Comparison of ENCODE assay signal across 27 cellular contexts in genomic region chr9:138060881-138061280, GRCh38.
"Had no signal": no experiment of that assay in that cellular context is flagged by ENCODE, and none has a peak within 500 bp of the region (broad histone marks: within the 10 kb centered on the region; RNA-seq: fewer than 3 reads in every experiment).

No MANE protein-coding gene starts in this region.

- DNase-seq: activated CD4-positive, alpha-beta T cell treated with anti-CD3 and anti-CD28 coated beads for 48 hours; activated CD4-positive, alpha-beta T cell treated with anti-CD3 and anti-CD28 coated beads, Interleukin-2, amount 50 U/mL, for 4 hours; activated CD8-positive, alpha-beta memory T cell treated with anti-CD3 and anti-CD28 coated beads, Interleukin-2, amount 10 ng/mL, durations not matched to agents 7 days and 5 days; activated naive CD4-positive, alpha-beta T cell treated with anti-CD3 and anti-CD28 coated beads, Interleukin-2, amount 50 U/mL, for 16 hours; activated naive CD8-positive, alpha-beta T cell treated with anti-CD3 and anti-CD28 coated beads, Interleukin-2, amount 10 ng/mL, durations not matched to agents 7 days and 5 days; activated T-cell treated with anti-CD3 and anti-CD28 coated beads, Interleukin-2, amount 50 U/mL, for 48 hours; cerebellar nuclear complex; NCI-H1092 treated with DMSO at 0.1 percent for 48 hours; NCI-H1417 treated with DMSO at 0.1 percent for 48 hours; NCI-H1694; NCI-H2029 treated with DMSO at 0.1 percent for 48 hours; NCI-H345; NCI-H510A treated with DMSO at 0.1 percent for 48 hours; NCI-H69; NK-92 treated with Interleukin-12 subunit alpha and Interleukin-12 subunit beta, amount 100 ng/mL, for 24 hours; OCI-M1; Right ventricle myocardium superior; RPMI8226; SJCRH30; SK-N-SH; T-helper 1 cell had no signal

- H3K4me3 Mint-ChIP-seq: activated CD8-positive, alpha-beta memory T cell treated with anti-CD3 and anti-CD28 coated beads, Interleukin-2, amount 10 ng/mL, durations not matched to agents 7 days and 5 days; activated naive CD8-positive, alpha-beta T cell treated with anti-CD3 and anti-CD28 coated beads, Interleukin-2, amount 10 ng/mL, durations not matched to agents 7 days and 5 days; activated T-helper 17 cell treated with anti-CD3 and anti-CD28 coated beads, Interleukin-2, amount 50 U/mL, for 72 hours had no signal

- H3K27ac ChIP-seq: body of pancreas, KMS-11, SJCRH30 had no signal

- H3K36me3 Mint-ChIP-seq: activated CD8-positive, alpha-beta memory T cell treated with anti-CD3 and anti-CD28 coated beads, Interleukin-2, amount 10 ng/mL, durations not matched to agents 7 days and 5 days; activated naive CD8-positive, alpha-beta T cell treated with anti-CD3 and anti-CD28 coated beads, Interleukin-2, amount 10 ng/mL, durations not matched to agents 7 days and 5 days had no signal

- H3K27me3 ChIP-seq: body of pancreas, SJCRH30 had no signal

- H3K27ac Mint-ChIP-seq: activated CD8-positive, alpha-beta memory T cell treated with anti-CD3 and anti-CD28 coated beads, Interleukin-2, amount 10 ng/mL, durations not matched to agents 7 days and 5 days; activated naive CD8-positive, alpha-beta T cell treated with anti-CD3 and anti-CD28 coated beads, Interleukin-2, amount 10 ng/mL, durations not matched to agents 7 days and 5 days; activated T-helper 17 cell treated with anti-CD3 and anti-CD28 coated beads, Interleukin-2, amount 50 U/mL, for 72 hours had no signal

- H3K4me1 Mint-ChIP-seq: activated CD8-positive, alpha-beta memory T cell treated with anti-CD3 and anti-CD28 coated beads, Interleukin-2, amount 10 ng/mL, durations not matched to agents 7 days and 5 days; activated naive CD8-positive, alpha-beta T cell treated with anti-CD3 and anti-CD28 coated beads, Interleukin-2, amount 10 ng/mL, durations not matched to agents 7 days and 5 days; activated T-helper 17 cell treated with anti-CD3 and anti-CD28 coated beads, Interleukin-2, amount 50 U/mL, for 72 hours had no signal

- H3K27me3 Mint-ChIP-seq: activated naive CD8-positive, alpha-beta T cell treated with anti-CD3 and anti-CD28 coated beads, Interleukin-2, amount 10 ng/mL, durations not matched to agents 7 days and 5 days had no signal

- H3K9me3 ChIP-seq: body of pancreas, SK-N-SH had no signal

- H3K9ac ChIP-seq: KMS-11, SK-N-SH had no signal

- H3K4me3 ChIP-seq: body of pancreas, SJCRH30 had no signal

- H3K9me3 Mint-ChIP-seq: activated naive CD8-positive, alpha-beta T cell treated with anti-CD3 and anti-CD28 coated beads, Interleukin-2, amount 10 ng/mL, durations not matched to agents 7 days and 5 days; activated T-helper 17 cell treated with anti-CD3 and anti-CD28 coated beads, Interleukin-2, amount 50 U/mL, for 72 hours had no signal

- H3K4me1 ChIP-seq: body of pancreas, SJCRH30 had no signal

- H3K36me3 ChIP-seq: SJCRH30 had no signal

- FAIRE-seq: bronchial epithelial cell had no signal

- ATAC-seq: activated CD4-positive, CD25-positive, alpha-beta regulatory T cell treated with anti-CD3 and anti-CD28 coated beads, Interleukin-2, amount 50 U/mL, for 24 hours; activated CD8-positive, alpha-beta memory T cell treated with anti-CD3 and anti-CD28 coated beads, Interleukin-2, amount 10 ng/mL, durations not matched to agents 7 days and 5 days; activated T-helper 17 cell treated with anti-CD3 and anti-CD28 coated beads, Interleukin-2, amount 50 U/mL, for 72 hours; body of pancreas; Panc1 had no signal
